Comparison of ENCODE assay signal across 16 cellular contexts in genomic region chrX:153487590-153488071, GRCh38. TPM values are rescaled to one million over a fixed set of nuclear protein-coding genes. Genes with fewer than 3 reads are reported as not detected.
DNase-seq lines count a peak whose midpoint lies in the region; ATAC-seq and TF ChIP-seq lines count a peak whose summit lies in the region.
"Had no signal": no experiment of that assay in that cellular context is flagged by ENCODE, and none has a peak within 500 bp of the region (broad histone marks: within the 10 kb centered on the region; RNA-seq: fewer than 3 reads in every experiment).

No MANE protein-coding gene starts in this region.

- TF ChIP-seq POLR2A in vagina (IDR thresholded peaks at IDR 0.05), result no peak

- ATAC-seq in left lobe of liver, result peak; percentile 59
- ATAC-seq: GM12878, PC-3 had no signal

- H3K27me3 ChIP-seq in brain microvascular endothelial cell (replicated peaks) (no peaks in the 10 kb centered on the region), vagina (no peaks in the 10 kb centered on the region)
- H3K27me3 ChIP-seq: cardiac muscle cell had no signal

- peaks cover 30% of the 10 kb centered on the region for H3K4me1 ChIP-seq in vagina
- H3K4me1 ChIP-seq: HAP-1 had no signal

- intact Hi-C loops in vagina (cut with DNase I), result no loop called here

- no peaks in the 10 kb centered on the region for H3K9me3 ChIP-seq in vagina
- H3K9me3 ChIP-seq: HAP-1 had no signal

- in situ Hi-C loops in brain microvascular endothelial cell (cut with HindIII; ENCODE audit: low pct_ligation_motif_present, low sequenced_read_pairs), result no loop called here

- H3K36me3 ChIP-seq in brain microvascular endothelial cell (replicated peaks) (no peaks in the 10 kb centered on the region), vagina (no peaks in the 10 kb centered on the region)
- H3K36me3 ChIP-seq: cardiac muscle cell, HAP-1 had no signal

- no peak for TF ChIP-seq CTCF in brain microvascular endothelial cell (IDR thresholded peaks at IDR 0.05; ENCODE audit: low read depth, low read length, missing control alignments)
- no peak for TF ChIP-seq CTCF in vagina (IDR thresholded peaks at IDR 0.05)

- H3K4me3 ChIP-seq in brain microvascular endothelial cell (ENCODE audit: low read depth, low read length) (no peak overlapping the region), vagina (no peak overlapping the region)
- H3K4me3 ChIP-seq: cardiac muscle cell, GM12878, HAP-1 had no signal

- H3K27ac ChIP-seq in brain microvascular endothelial cell, result peak overlapping the region; percentile 64
- peak overlapping the region; percentile 36 for H3K27ac ChIP-seq in vagina
- H3K27ac ChIP-seq: cardiac muscle cell, HL-60 had no signal

- no peak for DNase-seq in brain microvascular endothelial cell
- DNase-seq in left lobe of liver (ENCODE audit: low spot score), result peak; percentile 47
- DNase-seq in vagina (ENCODE audit: extremely low spot score in 2 of 2), result no peak
- DNase-seq in NCI-H69 (lab: John Stamatoyannopoulos, UW), result no peak
- no peak for DNase-seq in hypothalamus (lab: John Stamatoyannopoulos, UW)
- DNase-seq: activated naive CD4-positive, alpha-beta T cell treated with Interleukin-2 at 50 U/mL for 16 hours; CD4-positive, CD25-positive, alpha-beta regulatory T cell; head of caudate nucleus; NCI-H1694 treated with DMSO at 0.1 percent for 48 hours; NCI-H524; PC-3; stimulated activated naive CD4-positive, alpha-beta T cell had no signal

RNA-seq across cellular contexts. Expression of gene BGN, which starts 7.1 kb away (rescaled TPM):
- total RNA-seq in left lobe of liver, result 88.4 TPM
- 106 TPM for total RNA-seq in vagina
- total RNA-seq: CD4-positive, CD25-positive, alpha-beta regulatory T cell; PC-3 had no signal

RNA-seq across cellular contexts. Expression of gene HAUS7, which starts 17.3 kb away (rescaled TPM):
- total RNA-seq in left lobe of liver (11.2 TPM), vagina (17.7 TPM)

RNA-seq across cellular contexts. Expression of gene ATP2B3, which starts 29.8 kb away (rescaled TPM):
- not detected for total RNA-seq in left lobe of liver
- total RNA-seq in vagina, result 0.25 TPM
- total RNA-seq: CD4-positive, CD25-positive, alpha-beta regulatory T cell; GM12878; PC-3 had no signal

RNA-seq across cellular contexts. Expression of gene TREX2, which starts 41.8 kb away (rescaled TPM):
- total RNA-seq in left lobe of liver, result 0.23 TPM
- total RNA-seq in vagina, result 9.6 TPM
